25 cellular contexts compared by ENCODE assay signal in genomic region chr14:102454711-102455110, GRCh38.
"Had no signal": no experiment of that assay in that cellular context is flagged by ENCODE, and none has a peak within 500 bp of the region (broad histone marks: within the 10 kb centered on the region; RNA-seq: fewer than 3 reads in every experiment).

No MANE protein-coding gene starts in this region.

- FAIRE-seq: keratinocyte, small intestine, urothelium cell line had no signal

- H3K27ac Mint-ChIP-seq: memory B cell; mesothelial cell of epicardium; naive B cell; natural killer cell treated with Interleukin-12 subunit alpha and Interleukin-12 subunit beta and Interleukin-15 and Interleukin-18, amount 100 ng/mL, for 72 hours; progenitor cell of endocrine pancreas; type B pancreatic cell had no signal

- H3K4me1 ChIP-seq: parathyroid adenoma, right lobe of liver, thyroid gland had no signal

- H3K9ac ChIP-seq: parathyroid adenoma had no signal

- H3K79me2 ChIP-seq: parathyroid adenoma had no signal

- H3K27me3 Mint-ChIP-seq: memory B cell; naive B cell; natural killer cell treated with Interleukin-12 subunit alpha and Interleukin-12 subunit beta and Interleukin-15 and Interleukin-18, amount 100 ng/mL, for 72 hours; progenitor cell of endocrine pancreas; stimulated activated naive CD8-positive, alpha-beta T cell treated with anti-CD3 and anti-CD28 coated beads, Interleukin-15, amount 100 ng/mL, for 72 hours; type B pancreatic cell had no signal

- H3K4me3 ChIP-seq: gastrocnemius medialis, lung, mucosa of descending colon, right lobe of liver, thyroid gland had no signal

- H3K27me3 ChIP-seq: gastrocnemius medialis, neutrophil, right lobe of liver, thyroid gland had no signal

- H2AFZ ChIP-seq: parathyroid adenoma had no signal

- DNase-seq: cortex of kidney; effector CD4-positive, alpha-beta T cell; foreskin fibroblast; gastrocnemius medialis; naive B cell; small intestine; stimulated activated CD4-positive, alpha-beta T cell treated with anti-CD3 and anti-CD28 coated beads, Interleukin-15, amount 100 ng/mL, for 24 hours; stimulated activated CD4-positive, alpha-beta T cell treated with anti-CD3 and anti-CD28 coated beads, Interleukin-2, amount 100 ng/mL, for 48 hours; stimulated activated naive CD4-positive, alpha-beta T cell; stimulated activated naive CD8-positive, alpha-beta T cell treated with anti-CD3 and anti-CD28 coated beads, Interleukin-15, amount 100 ng/mL, for 72 hours; thyroid gland had no signal

- H3K27ac ChIP-seq: gastrocnemius medialis, neutrophil, parathyroid adenoma, right lobe of liver, thyroid gland had no signal

- H3K36me3 Mint-ChIP-seq: natural killer cell treated with Interleukin-12 subunit alpha and Interleukin-12 subunit beta and Interleukin-15 and Interleukin-18, amount 100 ng/mL, for 72 hours had no signal

- H3K4me1 Mint-ChIP-seq: memory B cell; mesothelial cell of epicardium; naive B cell; neural crest cell; stimulated activated naive CD8-positive, alpha-beta T cell treated with anti-CD3 and anti-CD28 coated beads, Interleukin-15, amount 100 ng/mL, for 72 hours had no signal

- H3K9me3 ChIP-seq: gastrocnemius medialis, mucosa of descending colon, neutrophil, right lobe of liver, thyroid gland had no signal

- H3K9me3 Mint-ChIP-seq: memory B cell; mesothelial cell of epicardium; naive B cell; natural killer cell treated with Interleukin-12 subunit alpha and Interleukin-12 subunit beta and Interleukin-15 and Interleukin-18, amount 100 ng/mL, for 72 hours; neural crest cell; stimulated activated naive CD8-positive, alpha-beta T cell treated with anti-CD3 and anti-CD28 coated beads, Interleukin-15, amount 100 ng/mL, for 72 hours; type B pancreatic cell had no signal

- ATAC-seq: gastrocnemius medialis; left lobe of liver; mucosa of descending colon; natural killer cell treated with Interleukin-12 subunit alpha and Interleukin-12 subunit beta and Interleukin-15 and Interleukin-18, amount 100 ng/mL, for 72 hours; right lobe of liver; stimulated activated naive CD8-positive, alpha-beta T cell treated with anti-CD3 and anti-CD28 coated beads, Interleukin-15, amount 100 ng/mL, for 72 hours had no signal

- H3K4me3 Mint-ChIP-seq: memory B cell; mesothelial cell of epicardium; naive B cell; natural killer cell treated with Interleukin-12 subunit alpha and Interleukin-12 subunit beta and Interleukin-15 and Interleukin-18, amount 100 ng/mL, for 72 hours; neural crest cell; stimulated activated naive CD8-positive, alpha-beta T cell treated with anti-CD3 and anti-CD28 coated beads, Interleukin-15, amount 100 ng/mL, for 72 hours; type B pancreatic cell had no signal
